In the genomic region with DNA sequence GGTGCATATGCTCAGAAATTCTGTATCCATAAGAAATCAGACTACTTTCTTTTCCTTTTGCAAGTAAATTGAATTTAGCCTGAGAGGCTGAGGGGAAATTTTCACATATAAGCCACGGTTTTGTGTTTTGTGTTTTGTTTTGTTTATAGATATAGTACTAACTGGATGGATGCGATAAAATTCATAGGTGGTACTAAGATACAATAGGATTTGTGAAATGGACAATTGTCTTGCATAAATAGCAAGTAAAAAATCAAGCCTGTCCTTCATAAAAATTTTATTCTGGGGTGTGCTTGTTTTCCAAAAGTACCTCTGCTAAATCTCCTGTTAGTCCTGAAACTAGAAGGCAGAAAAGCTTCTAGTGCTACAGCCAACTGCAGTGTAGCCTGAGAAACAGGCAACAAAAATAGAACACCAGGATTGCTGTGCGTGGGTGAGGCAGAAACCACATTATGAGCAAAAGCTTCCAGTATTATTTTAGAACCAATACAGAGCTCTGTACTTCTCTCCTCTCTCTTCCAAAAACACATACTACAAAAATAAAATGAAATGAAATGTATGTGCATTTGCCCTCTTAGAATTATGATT, we compare ENCODE assay signal across 9 cellular contexts. TPM values are rescaled to one million over a fixed set of nuclear protein-coding genes. Genes with fewer than 3 reads are reported as not detected.
DNase-seq lines count a peak whose midpoint lies in the region; ATAC-seq, FAIRE-seq and TF ChIP-seq lines count a peak whose summit lies in the region.
"Had no signal": no experiment of that assay in that cellular context is flagged by ENCODE, and none has a peak within 500 bp of the region (broad histone marks: within the 10 kb centered on the region; RNA-seq: fewer than 3 reads in every experiment).

No MANE protein-coding gene starts in this region.

- H3K27ac Mint-ChIP-seq in activated naive CD8-positive, alpha-beta T cell treated with anti-CD3 and anti-CD28 coated beads, Interleukin-2, amount 10 ng/mL, durations not matched to agents 7 days and 5 days, result no peak overlapping the region

- intact Hi-C loops in thyroid gland (cut with DNase I), result no loop called here

- no peaks in the 10 kb centered on the region for H3K9me3 Mint-ChIP-seq in activated naive CD8-positive, alpha-beta T cell treated with anti-CD3 and anti-CD28 coated beads, Interleukin-2, amount 10 ng/mL, durations not matched to agents 7 days and 5 days

- H3K27me3 Mint-ChIP-seq in activated naive CD8-positive, alpha-beta T cell treated with anti-CD3 and anti-CD28 coated beads, Interleukin-2, amount 10 ng/mL, durations not matched to agents 7 days and 5 days, result no peaks in the 10 kb centered on the region

- dilution Hi-C loops in keratinocyte (cut with MboI; ENCODE audit: extremely low pct_ligation_motif_present, low sequenced_read_pairs), result no loop called here

- no peak for FAIRE-seq in keratinocyte (lab: Jason Lieb, UNC)

- no peaks in the 10 kb centered on the region for H3K36me3 Mint-ChIP-seq in activated naive CD8-positive, alpha-beta T cell treated with anti-CD3 and anti-CD28 coated beads, Interleukin-2, amount 10 ng/mL, durations not matched to agents 7 days and 5 days

- TF ChIP-seq CTCF in keratinocyte (optimal IDR thresholded peaks at IDR 0.05 in 1 of 3, IDR thresholded peaks at IDR 0.05 in 1 of 3, conservative IDR thresholded peaks at IDR 0.05 in 1 of 3; ENCODE audit: extremely low read depth in 1 of 3, insufficient read depth in 2 of 3, low read length in 3 of 3), result no peak
- no peak for TF ChIP-seq CTCF in thyroid gland (IDR thresholded peaks at IDR 0.05)

- H3K9ac ChIP-seq in BLaER1 (peak overlapping the region; percentile 81), keratinocyte (ENCODE audit: control insufficient read depth, extremely low read depth, insufficient read depth, low read length) (no peak overlapping the region)

- H3K4me1 ChIP-seq in BLaER1 (peaks cover 42% of the 10 kb centered on the region), keratinocyte (ENCODE audit: control insufficient read depth, extremely low read depth, insufficient read depth, low read length) (peaks cover 8% of the 10 kb centered on the region), thyroid gland (peaks cover 0 to 9% of the 10 kb centered on the region in 2 donors)

- peaks cover 3% of the 10 kb centered on the region for H3K4me1 Mint-ChIP-seq in activated naive CD8-positive, alpha-beta T cell treated with anti-CD3 and anti-CD28 coated beads, Interleukin-2, amount 10 ng/mL, durations not matched to agents 7 days and 5 days

- POLR2A ChIA-PET in activated naive CD8-positive, alpha-beta T cell treated with anti-CD3 and anti-CD28 coated beads, Interleukin-2, amount 10 ng/mL, durations not matched to agents 7 days and 5 days (lab: Charles Lee), result no interaction called here

- H3K27me3 ChIP-seq in BLaER1, result no peaks in the 10 kb centered on the region
- no peaks in the 10 kb centered on the region for H3K27me3 ChIP-seq in keratinocyte (ENCODE audit: control insufficient read depth, extremely low read depth, insufficient read depth, low read length)
- H3K27me3 ChIP-seq in thyroid gland, result no peaks in the 10 kb centered on the region

- H3K4me3 ChIP-seq in BLaER1 (peak overlapping the region; percentile 73), keratinocyte (ENCODE audit: control insufficient read depth in 2 of 3, extremely low read depth in 1 of 3, insufficient read depth in 2 of 3, low read depth in 1 of 3, low read length in 3 of 3) (no peak overlapping the region), thyroid gland (replicated peaks in 1 of 3) (peak overlapping the region in 2 of 3 donors; percentile 11 to 18)

- 52 to 56% methylated on average over 3 of the region's 3 CpGs for WGBS in thyroid gland, 2 donors

- no peaks in the 10 kb centered on the region for H3K36me3 ChIP-seq in BLaER1
- no peaks in the 10 kb centered on the region for H3K36me3 ChIP-seq in keratinocyte (ENCODE audit: control insufficient read depth in 2 of 2, extremely low read depth in 1 of 2, insufficient read depth in 2 of 2, low read length in 2 of 2)
- no peaks in the 10 kb centered on the region for H3K36me3 ChIP-seq in thyroid gland

- no peak overlapping the region for H2AFZ ChIP-seq in keratinocyte (ENCODE audit: control insufficient read depth, low read length)

- H4K20me1 ChIP-seq in BLaER1 (no peaks in the 10 kb centered on the region), keratinocyte (ENCODE audit: control insufficient read depth, extremely low read depth, insufficient read depth, low read length) (no peaks in the 10 kb centered on the region)

- H3K9me1 ChIP-seq in keratinocyte (ENCODE audit: control insufficient read depth, extremely low read depth, insufficient read depth, low read length), result no peaks in the 10 kb centered on the region

- H3K4me3 Mint-ChIP-seq in activated naive CD8-positive, alpha-beta T cell treated with anti-CD3 and anti-CD28 coated beads, Interleukin-2, amount 10 ng/mL, durations not matched to agents 7 days and 5 days, result peak overlapping the region; percentile 59

- ATAC-seq in GM19395 (IDR thresholded peaks at IDR 0.05; ENCODE audit: unreplicated experiment) (peak; percentile 42), HG03575 (IDR thresholded peaks at IDR 0.05; ENCODE audit: extremely low read depth, insufficient number of reproducible peaks, low FRiP score, unreplicated experiment) (peak; percentile 35), HG03571 (IDR thresholded peaks at IDR 0.05; ENCODE audit: unreplicated experiment) (no peak)
- no peak for ATAC-seq in activated naive CD8-positive, alpha-beta T cell treated with anti-CD3 and anti-CD28 coated beads, Interleukin-2, amount 10 ng/mL, durations not matched to agents 7 days and 5 days (ENCODE audit: low read depth)

- DNase-seq in activated naive CD8-positive, alpha-beta T cell treated with anti-CD3 and anti-CD28 coated beads, Interleukin-2, amount 10 ng/mL, durations not matched to agents 7 days and 5 days, result no peak
- DNase-seq in keratinocyte (ENCODE audit: low read depth, low spot score), result no peak
- peak; percentile 27 to 45 for DNase-seq in thyroid gland
- no peak for DNase-seq in activated CD4-positive, CD25-positive, alpha-beta regulatory T cell treated with anti-CD3 and anti-CD28 coated beads, Interleukin-2, amount 50 U/mL, for 72 hours

- H3K27ac ChIP-seq in BLaER1 (peak overlapping the region; percentile 87), keratinocyte (ENCODE audit: control insufficient read depth, insufficient read depth, low read length) (no peak overlapping the region), thyroid gland (peak overlapping the region; percentile 33 to 87 (median 58))
- H3K27ac ChIP-seq: HL-60 had no signal

- H3K79me2 ChIP-seq in keratinocyte (ENCODE audit: control insufficient read depth, insufficient read depth, low read length), result no peaks in the 10 kb centered on the region

- TF ChIP-seq POLR2A in thyroid gland (IDR thresholded peaks at IDR 0.05), result no peak

- H3K4me2 ChIP-seq in BLaER1 (peak overlapping the region; percentile 85), keratinocyte (ENCODE audit: control insufficient read depth, extremely low read depth, insufficient read depth, low read depth, low read length) (peak overlapping the region; percentile 55)

- H3K9me3 ChIP-seq in BLaER1, result no peaks in the 10 kb centered on the region
- H3K9me3 ChIP-seq in keratinocyte (ENCODE audit: control insufficient read depth, low read depth, low read length), result no peaks in the 10 kb centered on the region
- no peaks in the 10 kb centered on the region for H3K9me3 ChIP-seq in thyroid gland

RNA-seq across cellular contexts. Expression of gene HDAC9, which starts 0.6 kb away (rescaled TPM):
- under 1 TPM; 0.61 to 0.71 TPM for total RNA-seq in activated naive CD8-positive, alpha-beta T cell treated with anti-CD3 and anti-CD28 coated beads, Interleukin-2, amount 10 ng/mL, durations not matched to agents 7 days and 5 days
- 24.6 to 31.2 TPM (median 28.8 TPM) in 3 replicates for polyA plus RNA-seq in keratinocyte
- 64.0 TPM for polyA plus RNA-seq in keratinocyte (2011; ENCODE audit: low read depth)
- 20.4 and 33.1 TPM in 2 replicates for polyA plus RNA-seq in keratinocyte (2011; cell fraction: cytosol; rRNA removed)
- 34.0 and 40.7 TPM in 2 replicates for polyA plus RNA-seq in keratinocyte (2011; cell fraction: nucleus; rRNA removed)
- 21.0 and 26.7 TPM in 2 replicates for polyA plus RNA-seq in keratinocyte (2012; ENCODE audit: low replicate concordance)
- polyA minus RNA-seq in keratinocyte, result 41.8 to 115 TPM (median 100 TPM) in 3 replicates
- polyA minus RNA-seq in keratinocyte (2011; cell fraction: cytosol; rRNA and poly(A)+ RNA removed), result 37.8 TPM
- polyA minus RNA-seq in keratinocyte (2011; cell fraction: nucleus; rRNA and poly(A)+ RNA removed), result 111 and 204 TPM in 2 replicates
- 10 to 100 TPM in 1 of 4 donors, 1 to 10 TPM in 3; 5.4 to 28.2 (median 7.2) TPM for total RNA-seq in thyroid gland

Comparison
In these comparisons a context has a peak if more than half of its experiments do, and no peak if none do; other contexts are left out.
1. H3K4me3 ChIP-seq: peak in BLaER1 (single experiment) and thyroid gland (2 of 3); none in keratinocyte (0 of 3).
2. ATAC-seq: peak in GM19395 (single experiment) and HG03575 (single experiment); none in activated naive CD8-positive, alpha-beta T cell treated with anti-CD3 and anti-CD28 coated beads, Interleukin-2, amount 10 ng/mL, durations not matched to agents 7 days and 5 days (single experiment) and HG03571 (single experiment).
3. DNase-seq: peak in thyroid gland (2 of 2); none in activated naive CD8-positive, alpha-beta T cell treated with anti-CD3 and anti-CD28 coated beads, Interleukin-2, amount 10 ng/mL, durations not matched to agents 7 days and 5 days (single experiment), keratinocyte (single experiment) and activated CD4-positive, CD25-positive, alpha-beta regulatory T cell treated with anti-CD3 and anti-CD28 coated beads, Interleukin-2, amount 50 U/mL, for 72 hours (single experiment).